Comparison of ENCODE assay signal across 8 cellular contexts in genomic region chr10:87863102-87863943, GRCh38. TPM values are rescaled to one million over a fixed set of nuclear protein-coding genes. Genes with fewer than 3 reads are reported as not detected.
DNase-seq lines count a peak whose midpoint lies in the region; ATAC-seq and TF ChIP-seq lines count a peak whose summit lies in the region.

TSS of gene KLLN (minus strand) at chr10:87863533. CDS start at chr10:87862487, 1,046 bp downstream.
TSS of gene PTEN (plus strand) at chr10:87863625. CDS start at chr10:87864470, 845 bp downstream.

- no peaks in the 10 kb centered on the region for H3K27me3 ChIP-seq in SJCRH30
- H3K27me3 ChIP-seq in foreskin keratinocyte: no peaks in the 10 kb centered on the region
- no peaks in the 10 kb centered on the region for H3K27me3 ChIP-seq in neuron (ENCODE audit: insufficient read depth, low read length)
- no peaks in the 10 kb centered on the region for H3K27me3 ChIP-seq in stomach

- 0 to 1% (median 0%) methylated on average over 36 to 88 of the region's 88 CpGs for WGBS in stomach, 5 donors

- intact Hi-C loops in stomach (cut with DNase I; ENCODE audit: low total_unique reads): loop anchor here (10.0 kb wide), 1 partner anchor 251 kb away; no protein-coding TSS in a partner anchor

- H3K4me3 ChIP-seq in SJCRH30 (peak within 1 kb of the TSS; percentile 87), neuron (ENCODE audit: low read length) (peak within 1 kb of the TSS; percentile 56), stomach (peak within 1 kb of the TSS; percentile 88 to 94 (median 90))

- TF ChIP-seq POLR2A in stomach (IDR thresholded peaks at IDR 0.05): peak in 1 of 4 donors; percentile 4

- peak; percentile 74 for DNase-seq in DMS79 treated with DMSO at 0.1 percent for 48 hours (lab: John Stamatoyannopoulos, UW)
- peak; percentile 83 for DNase-seq in M059J (ENCODE audit: low read depth)
- peak; percentile 81 for DNase-seq in SJCRH30
- DNase-seq in activated naive CD4-positive, alpha-beta T cell (lab: John Stamatoyannopoulos, UW): peak; percentile 37 to 73 (median 70)
- DNase-seq in foreskin keratinocyte: peak; percentile 78 to 88
- DNase-seq in stomach: peak; percentile 90

- H3K27ac ChIP-seq in SJCRH30 (peak within 1 kb of the TSS; percentile 54), foreskin keratinocyte (peak within 1 kb of the TSS; percentile 91), stomach (peak within 1 kb of the TSS; percentile 95 to 99 (median 97))

- no peak for TF ChIP-seq EP300 in stomach (IDR thresholded peaks at IDR 0.05)

- H3K36me3 ChIP-seq in SJCRH30 (no peaks in the 10 kb centered on the region), neuron (ENCODE audit: insufficient read depth, low read length) (no peaks in the 10 kb centered on the region), stomach (no peaks in the 10 kb centered on the region)

- H3K4me1 ChIP-seq in SJCRH30: no peaks in the 10 kb centered on the region
- H3K4me1 ChIP-seq in foreskin keratinocyte: no peaks in the 10 kb centered on the region
- H3K4me1 ChIP-seq in neuron (ENCODE audit: insufficient read depth, low read length): peaks cover 6% of the 10 kb centered on the region
- peaks cover 7 to 23% (median 20%) of the 10 kb centered on the region in 4 donors for H3K4me1 ChIP-seq in stomach

- TF ChIP-seq CTCF in foreskin keratinocyte (conservative IDR thresholded peaks at IDR 0.05): no peak
- TF ChIP-seq CTCF in stomach (IDR thresholded peaks at IDR 0.05): no peak

- ATAC-seq in GM21825 (IDR thresholded peaks at IDR 0.05; ENCODE audit: unreplicated experiment): peak; percentile 37
- ATAC-seq in foreskin keratinocyte: peak; percentile 71

- H2AFZ ChIP-seq in neuron (ENCODE audit: low read depth, low read length): peak within 1 kb of the TSS; percentile 21

- H3K9me3 ChIP-seq in SJCRH30 (replicated peaks) (no peaks in the 10 kb centered on the region), neuron (ENCODE audit: low read length) (no peaks in the 10 kb centered on the region), stomach (no peaks in the 10 kb centered on the region)

RNA-seq across cellular contexts. Expression of gene KLLN, which starts in this region (rescaled TPM):
- total RNA-seq in M059J (2014; rRNA removed; shearing (Covaris generic)): 0.02 and 0.69 TPM in 2 replicates
- 0.02 and 0.18 TPM in 2 replicates for total RNA-seq in SJCRH30 (2014; rRNA removed; shearing (Covaris generic))
- total RNA-seq in foreskin keratinocyte: 0.24 and 0.35 TPM in 2 replicates
- polyA plus RNA-seq in foreskin keratinocyte: 0.11 and 0.16 TPM in 2 replicates
- under 1 TPM in 1 of 5 donors, not detected in 4; 0.18 TPM for total RNA-seq in stomach
- under 1 TPM; 0.23 to 0.37 (median 0.31) TPM for polyA plus RNA-seq in stomach

RNA-seq across cellular contexts. Expression of gene PTEN, which starts in this region (rescaled TPM):
- 7.1 and 15.4 TPM in 2 replicates for total RNA-seq in M059J (2014; rRNA removed; shearing (Covaris generic))
- 20.5 and 21.2 TPM in 2 replicates for total RNA-seq in SJCRH30 (2014; rRNA removed; shearing (Covaris generic))
- total RNA-seq in foreskin keratinocyte: 45.2 and 51.3 TPM in 2 replicates
- polyA plus RNA-seq in foreskin keratinocyte: 15.8 and 17.2 TPM in 2 replicates
- total RNA-seq in stomach: 100 to 1,000 TPM in 3 of 5 donors, 10 to 100 TPM in 2; 56.6 to 374 (median 118) TPM
- polyA plus RNA-seq in stomach: 10 to 100 TPM; 26.2 to 30.7 (median 30.3) TPM

Comparison
In these comparisons a context has a peak if more than half of its experiments do, and no peak if none do; other contexts are left out.
1. Peak in every context shown above with its lines: DNase-seq, ATAC-seq, H3K4me3 ChIP-seq and H3K27ac ChIP-seq.